25 cellular contexts compared by ENCODE assay signal in the genomic region with DNA sequence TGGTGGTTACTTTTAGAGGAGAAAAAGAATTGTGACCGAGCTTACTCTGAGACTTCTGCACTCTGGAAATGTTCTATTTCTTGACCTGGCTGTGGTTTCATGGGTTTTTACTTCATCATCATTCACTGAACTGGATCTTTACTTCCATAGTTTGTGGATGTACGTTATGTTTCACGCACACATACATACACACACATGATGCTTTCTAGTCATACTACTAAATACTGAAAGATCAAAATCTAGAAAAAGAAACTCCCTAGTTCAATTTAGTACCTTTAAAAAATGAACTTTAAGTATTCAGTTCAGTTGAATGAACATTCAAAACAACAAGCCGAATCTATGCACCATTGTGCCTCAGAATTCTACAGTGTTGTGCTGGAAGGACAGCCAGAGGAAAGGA.
"Had no signal": no experiment of that assay in that cellular context is flagged by ENCODE, and none has a peak within 500 bp of the region (broad histone marks: within the 10 kb centered on the region; RNA-seq: fewer than 3 reads in every experiment).

No MANE protein-coding gene starts in this region.

- H3K4me1 ChIP-seq: adrenal gland, ascending aorta, colonic mucosa, pancreas, prostate gland, tibial nerve had no signal

- H3K4me1 Mint-ChIP-seq: naive thymus-derived CD4-positive, alpha-beta T cell had no signal

- ATAC-seq: naive thymus-derived CD4-positive, alpha-beta T cell; pancreas had no signal

- H3K27me3 Mint-ChIP-seq: activated naive CD8-positive, alpha-beta T cell treated with anti-CD3 and anti-CD28 coated beads for 36 hours had no signal

- H3K4me3 ChIP-seq: adrenal gland, ascending aorta, cardiac muscle cell, colonic mucosa, left ventricle myocardium inferior, pancreas, prostate gland, sigmoid colon, tibial nerve had no signal

- H3K36me3 ChIP-seq: adrenal gland, ascending aorta, cardiac muscle cell, colonic mucosa, left ventricle myocardium inferior, pancreas, prostate gland, sigmoid colon, tibial nerve had no signal

- H3K27ac Mint-ChIP-seq: activated naive CD4-positive, alpha-beta T cell treated with anti-CD3 and anti-CD28 coated beads for 36 hours; activated naive CD8-positive, alpha-beta T cell treated with anti-CD3 and anti-CD28 coated beads for 36 hours; naive thymus-derived CD4-positive, alpha-beta T cell; T-helper 2 cell treated with Interferon-gamma antibody and Interleukin-4, amounts not matched to agents 5 μg/mL and 100 μg/mL, for 36 hours had no signal

- DNase-seq: activated CD4-positive, alpha-beta T cell treated with anti-CD3 and anti-CD28 coated beads for 4 hours; activated CD4-positive, alpha-beta T cell treated with anti-CD3 and anti-CD28 coated beads, Interleukin-2, amount 50 U/mL, for 48 hours; activated CD8-positive, alpha-beta memory T cell treated with anti-CD3 and anti-CD28 coated beads for 24 hours; activated effector memory CD4-positive, alpha-beta T cell treated with anti-CD3 and anti-CD28 coated beads, Interleukin-2, amount 50 U/mL, for 16 hours; activated naive CD4-positive, alpha-beta T cell treated with anti-CD3 and anti-CD28 coated beads for 36 hours; activated naive CD8-positive, alpha-beta T cell treated with anti-CD3 and anti-CD28 coated beads for 36 hours; adrenal gland; cerebellar nuclear complex; colonic mucosa; effector CD8-positive, alpha-beta T cell; islet precursor cell; left ventricle myocardium inferior; naive thymus-derived CD4-positive, alpha-beta T cell; pancreas; sigmoid colon; small intestine; stimulated activated CD4-positive, alpha-beta T cell treated with anti-CD3 and anti-CD28 coated beads, Interleukin-1b, Interleukin-23, amount 100 ng/mL, for 48 hours; stimulated activated naive CD4-positive, alpha-beta T cell treated with Interleukin-2 at 50 U/mL for 16 hours had no signal

- H3K27ac ChIP-seq: adrenal gland, ascending aorta, cardiac muscle cell, colonic mucosa, left ventricle myocardium inferior, pancreas, prostate gland, sigmoid colon had no signal

- H3K9me3 Mint-ChIP-seq: activated naive CD4-positive, alpha-beta T cell treated with anti-CD3 and anti-CD28 coated beads for 36 hours; activated naive CD8-positive, alpha-beta T cell treated with anti-CD3 and anti-CD28 coated beads for 36 hours; naive thymus-derived CD4-positive, alpha-beta T cell; T-helper 2 cell treated with Interferon-gamma antibody and Interleukin-4, amounts not matched to agents 5 μg/mL and 100 μg/mL, for 36 hours had no signal

- H3K4me3 Mint-ChIP-seq: activated naive CD4-positive, alpha-beta T cell treated with anti-CD3 and anti-CD28 coated beads for 36 hours; activated naive CD8-positive, alpha-beta T cell treated with anti-CD3 and anti-CD28 coated beads for 36 hours; brain; naive thymus-derived CD4-positive, alpha-beta T cell; T-helper 2 cell treated with Interferon-gamma antibody and Interleukin-4, amounts not matched to agents 5 μg/mL and 100 μg/mL, for 36 hours had no signal

- H3K9me3 ChIP-seq: adrenal gland, ascending aorta, colonic mucosa, left ventricle myocardium inferior, pancreas, prostate gland, sigmoid colon, tibial nerve had no signal

- H3K36me3 Mint-ChIP-seq: activated naive CD8-positive, alpha-beta T cell treated with anti-CD3 and anti-CD28 coated beads for 36 hours; brain; naive thymus-derived CD4-positive, alpha-beta T cell had no signal

- FAIRE-seq: frontal cortex, pancreas, small intestine had no signal
